21 cellular contexts compared by ENCODE assay signal in genomic region chr10:2280713-2281112, GRCh38.
"Had no signal": no experiment of that assay in that cellular context is flagged by ENCODE, and none has a peak within 500 bp of the region (broad histone marks: within the 10 kb centered on the region; RNA-seq: fewer than 3 reads in every experiment).

No MANE protein-coding gene starts in this region.

- DNase-seq: KBM-7, MV-4-11, NCI-H1048, NCI-H1105, NCI-H1417, NCI-H1436 treated with DMSO at 0.1 percent for 48 hours, NCI-H1694, NCI-H187 treated with DMSO at 0.1 percent for 48 hours, NCI-H2029 treated with DMSO at 0.1 percent for 48 hours, NCI-H2171 treated with DMSO at 0.1 percent for 48 hours, NCI-H345, NCI-H446 treated with DMSO at 0.1 percent for 48 hours, NCI-H510A treated with DMSO at 0.1 percent for 48 hours, NCI-H526, Right ventricle myocardium superior, RPMI8226, SIG-M5, SK-N-SH, SW 1271 had no signal

- H3K9ac ChIP-seq: SK-N-SH had no signal

- H3K4me1 ChIP-seq: SJSA1 had no signal

- H3K4me2 ChIP-seq: SK-N-SH had no signal

- H3K9me3 ChIP-seq: SJSA1, SK-N-SH had no signal

- H3K27ac ChIP-seq: HL-60, SJSA1 had no signal

- H3K4me3 ChIP-seq: SJSA1 had no signal

- H3K36me3 ChIP-seq: SJSA1 had no signal
